In genomic region chr7:127337581-127337980, GRCh38 we compare ENCODE assay signal across 24 cellular contexts.
"Had no signal": no experiment of that assay in that cellular context is flagged by ENCODE, and none has a peak within 500 bp of the region (broad histone marks: within the 10 kb centered on the region; RNA-seq: fewer than 3 reads in every experiment).

No MANE protein-coding gene starts in this region.

- H3K4me1 ChIP-seq: pancreas, testis, tibial artery, upper lobe of left lung had no signal

- DNase-seq: cerebellar nuclear complex; dorsolateral prefrontal cortex; effector CD4-positive, alpha-beta T cell; kidney; naive B cell; pancreas; retina; stimulated activated CD4-positive, alpha-beta T cell treated with anti-CD3 and anti-CD28 coated beads, Interleukin-12 subunit alpha, Interleukin-12 subunit beta, amount 100 ng/mL, for 4 hours; stimulated activated CD4-positive, alpha-beta T cell treated with anti-CD3 and anti-CD28 coated beads, Interleukin-1b, Interleukin-23, amount 100 ng/mL, for 48 hours; stimulated activated CD4-positive, alpha-beta T cell treated with anti-CD3 and anti-CD28 coated beads, Interleukin-4, amount 100 ng/mL, for 1 hour; stimulated activated CD8-positive, alpha-beta memory T cell treated with anti-CD3 and anti-CD28 coated beads, Interleukin-4, amount 100 ng/mL, for 48 hours; stimulated activated naive CD4-positive, alpha-beta T cell; stimulated activated naive CD8-positive, alpha-beta T cell treated with anti-CD3 and anti-CD28 coated beads, Interleukin-15, amount 100 ng/mL, for 72 hours; testis; tibial artery; upper lobe of left lung had no signal

- H3K27me3 ChIP-seq: pancreas, testis, tibial artery, upper lobe of left lung had no signal

- H3K9me3 ChIP-seq: neutrophil, pancreas, testis had no signal

- H3K4me3 Mint-ChIP-seq: memory B cell; naive B cell; natural killer cell treated with Interleukin-12 subunit alpha and Interleukin-12 subunit beta and Interleukin-15 and Interleukin-18, amount 100 ng/mL, for 72 hours; neural crest cell; stimulated activated naive CD8-positive, alpha-beta T cell treated with anti-CD3 and anti-CD28 coated beads, Interleukin-15, amount 100 ng/mL, for 72 hours had no signal

- H3K9me3 Mint-ChIP-seq: natural killer cell treated with Interleukin-12 subunit alpha and Interleukin-12 subunit beta and Interleukin-15 and Interleukin-18, amount 100 ng/mL, for 72 hours; stimulated activated naive CD8-positive, alpha-beta T cell treated with anti-CD3 and anti-CD28 coated beads, Interleukin-15, amount 100 ng/mL, for 72 hours had no signal

- H3K27ac ChIP-seq: dorsolateral prefrontal cortex, hepatocyte, neutrophil, pancreas, testis, tibial artery, upper lobe of left lung had no signal

- ATAC-seq: natural killer cell treated with Interleukin-12 subunit alpha and Interleukin-12 subunit beta and Interleukin-15 and Interleukin-18, amount 100 ng/mL, for 72 hours; pancreas; sciatic nerve; stimulated activated naive CD8-positive, alpha-beta T cell treated with anti-CD3 and anti-CD28 coated beads, Interleukin-15, amount 100 ng/mL, for 72 hours had no signal

- H3K36me3 ChIP-seq: neutrophil, pancreas, tibial artery, upper lobe of left lung had no signal

- H3K36me3 Mint-ChIP-seq: natural killer cell treated with Interleukin-12 subunit alpha and Interleukin-12 subunit beta and Interleukin-15 and Interleukin-18, amount 100 ng/mL, for 72 hours had no signal

- H3K4me3 ChIP-seq: dorsolateral prefrontal cortex, hepatocyte, lung, pancreas, smooth muscle cell, testis, tibial artery, upper lobe of left lung had no signal

- H3K27ac Mint-ChIP-seq: memory B cell; natural killer cell treated with Interleukin-12 subunit alpha and Interleukin-12 subunit beta and Interleukin-15 and Interleukin-18, amount 100 ng/mL, for 72 hours; stimulated activated naive CD8-positive, alpha-beta T cell treated with anti-CD3 and anti-CD28 coated beads, Interleukin-15, amount 100 ng/mL, for 72 hours had no signal

- H3K4me1 Mint-ChIP-seq: memory B cell; naive B cell; neural crest cell; stimulated activated naive CD8-positive, alpha-beta T cell treated with anti-CD3 and anti-CD28 coated beads, Interleukin-15, amount 100 ng/mL, for 72 hours had no signal
